25 cellular contexts compared by ENCODE assay signal in genomic region chr2:199527071-199527470, GRCh38.
DNase-seq lines count a peak whose midpoint lies in the region; ATAC-seq, FAIRE-seq and TF ChIP-seq lines count a peak whose summit lies in the region.
"Had no signal": no experiment of that assay in that cellular context is flagged by ENCODE, and none has a peak within 500 bp of the region (broad histone marks: within the 10 kb centered on the region; RNA-seq: fewer than 3 reads in every experiment).

No MANE protein-coding gene starts in this region.

- H3K4me3 ChIP-seq in HepG2 (replicated peaks in 1 of 3; ENCODE audit: insufficient read depth in 1 of 3, low read depth in 2 of 3, low read length in 3 of 3): no peak overlapping the region
- no peak overlapping the region for H3K4me3 ChIP-seq in right lobe of liver
- no peak overlapping the region for H3K4me3 ChIP-seq in left ventricle myocardium inferior
- H3K4me3 ChIP-seq: BLaER1, GM12878 had no signal

- TF ChIP-seq POLR2A in HepG2 (IDR thresholded peaks at IDR 0.05; ENCODE audit: insufficient read depth in 1 of 2, low read depth in 2 of 2, low read length in 2 of 2) (no peak), right lobe of liver (IDR thresholded peaks at IDR 0.05) (no peak)

- no TSS peak for BruUV-seq in HepG2 (replicated peaks; lab: Mats Ljungman, UMichigan)

- TF ChIP-seq EP300 in HepG2 (IDR thresholded peaks at IDR 0.05; ENCODE audit: low read depth in 2 of 2, low read length in 2 of 2) (no peak), HepG2 (CRISPR knock-in tag; IDR thresholded peaks at IDR 0.05; ENCODE audit: borderline replicate concordance) (no peak)

- H2AFZ ChIP-seq in HepG2 (ENCODE audit: low read length): no peak overlapping the region

- H3K9ac ChIP-seq in HepG2 (ENCODE audit: insufficient read depth, low read depth, low read length): no peak overlapping the region
- H3K9ac ChIP-seq: BLaER1 had no signal

- WGBS in HepG2 (ENCODE audit: low lambda C conversion rate): 8% methylated on average over 1 of the region's 1 CpG
- 14% methylated on average over 1 of the region's 1 CpG for WGBS in right lobe of liver (ENCODE audit: insufficient coverage, low coverage, low lambda C conversion rate, missing lambda C conversion rate)

- POLR2A ChIA-PET in HepG2 (lab: Yijun Ruan, JAX): no interaction called here

- H4K20me1 ChIP-seq in HepG2 (ENCODE audit: insufficient read depth, low read length): no peaks in the 10 kb centered on the region
- H4K20me1 ChIP-seq: BLaER1 had no signal

- no peak overlapping the region for H3K27ac ChIP-seq in HepG2 (ENCODE audit: extremely low read length, insufficient read depth, low read length)
- peak overlapping the region in 1 of 3 donors; percentile 10 for H3K27ac ChIP-seq in right lobe of liver
- no peak overlapping the region for H3K27ac ChIP-seq in left ventricle myocardium inferior (replicated peaks)
- H3K27ac ChIP-seq: BLaER1 had no signal

- no peak for DNase-seq in HepG2 (ENCODE audit: low spot score)
- no peak for DNase-seq in right lobe of liver
- DNase-seq in left ventricle myocardium inferior: no peak
- DNase-seq in iPS-NIHi11 (ENCODE audit: low spot score): no peak
- DNase-seq: 8988T; ACHN; BE2C; C1 segment of cervical spinal cord; CD4-positive, alpha-beta memory T cell; CD4-positive, CD25-positive, alpha-beta regulatory T cell; CD8-positive, alpha-beta memory T cell; COR-L47; DMS 273 treated with DMSO at 0.1 percent for 48 hours; DMS153; DMS53; DMS79; DND-41; EL; GDM1 had no signal

- in situ Hi-C loops in HepG2 (cut with HindIII; ENCODE audit: extremely low pct_ligation_motif_present, low pct_unique_long_range_greater_than_20kb): no loop called here

- no peak for FAIRE-seq in HepG2 (lab: Jason Lieb, UNC)
- FAIRE-seq: A204.1, GM12878, GM12892, GM18507 had no signal

- H3K36me3 ChIP-seq in HepG2 (replicated peaks in 1 of 2; ENCODE audit: control insufficient read depth in 1 of 2, insufficient read depth in 2 of 2, low read length in 2 of 2) (no peaks in the 10 kb centered on the region), right lobe of liver (no peaks in the 10 kb centered on the region), left ventricle myocardium inferior (no peaks in the 10 kb centered on the region)
- H3K36me3 ChIP-seq: BE2C, BLaER1 had no signal

- no peaks in the 10 kb centered on the region for H3K79me2 ChIP-seq in HepG2 (ENCODE audit: insufficient read depth, low read length)

- H3K9me3 ChIP-seq in HepG2 (ENCODE audit: low read length) (peaks cover 4% of the 10 kb centered on the region; the same call in 1 of the 2 replicates), right lobe of liver (no peaks in the 10 kb centered on the region), left ventricle myocardium inferior (replicated peaks) (peaks cover 6% of the 10 kb centered on the region)
- H3K9me3 ChIP-seq: BE2C, BLaER1 had no signal

- H3K27me3 ChIP-seq in HepG2 (ENCODE audit: control insufficient read depth in 1 of 2, insufficient read depth in 2 of 2, low read length in 2 of 2) (no peaks in the 10 kb centered on the region), right lobe of liver (no peaks in the 10 kb centered on the region), left ventricle myocardium inferior (ENCODE audit: low read depth) (no peaks in the 10 kb centered on the region)
- H3K27me3 ChIP-seq: BE2C, BLaER1 had no signal

- TF ChIP-seq CTCF in HepG2 (CRISPR knock-in tag; IDR thresholded peaks at IDR 0.05): no peak
- no peak for TF ChIP-seq CTCF in right lobe of liver (IDR thresholded peaks at IDR 0.05)
- no peak for TF ChIP-seq CTCF in left ventricle myocardium inferior (IDR thresholded peaks at IDR 0.05; ENCODE audit: borderline replicate concordance)

- intact Hi-C loops in HepG2 (cut with micrococcal nuclease; ENCODE audit: unreplicated experiment) (no loop called here), right lobe of liver (cut with DNase I) (no loop called here), left ventricle myocardium inferior (cut with micrococcal nuclease) (no loop called here)

- ATAC-seq in HepG2: no peak
- peak; percentile 69 to 75 (median 72) for ATAC-seq in right lobe of liver
- no peak for ATAC-seq in HG02970 (IDR thresholded peaks at IDR 0.05; ENCODE audit: low FRiP score, unreplicated experiment)
- ATAC-seq: GM12878 had no signal

- CTCF ChIA-PET in HepG2 (lab: Yijun Ruan, JAX; ENCODE audit: low intra/inter-chr PET ratio, low total read pairs): no interaction called here

- no peak for TF ChIP-seq RAD21 in HepG2 (CRISPR knock-in tag; IDR thresholded peaks at IDR 0.05)

- H3K4me1 ChIP-seq in HepG2 (ENCODE audit: insufficient read depth, low read length): peaks cover 24% of the 10 kb centered on the region
- H3K4me1 ChIP-seq in right lobe of liver: peaks cover 0 to 37% (median 16%) of the 10 kb centered on the region in 4 donors
- H3K4me1 ChIP-seq in left ventricle myocardium inferior: no peaks in the 10 kb centered on the region
- H3K4me1 ChIP-seq: BE2C, BLaER1 had no signal

- no peak overlapping the region for H3K4me2 ChIP-seq in HepG2 (ENCODE audit: low read depth, low read length)
- H3K4me2 ChIP-seq: BLaER1 had no signal

TF ChIP-seq in HepG2, 621 proteins besides CTCF, POLR2A, EP300 and RAD21:
- 0 out of 2 replicates have a peak, but pooled peaks have one; percentile 8 for TF ChIP-seq HNF4A (CRISPR knock-in tag; IDR thresholded peaks at IDR 0.05)
- TF ChIP-seq CC2D1A (CRISPR knock-in tag; IDR thresholded peaks at IDR 0.05): no peak

Comparison
In these comparisons a context has a peak if more than half of its experiments do, and no peak if none do; other contexts are left out.
1. ATAC-seq: peak in right lobe of liver (4 of 4); none in HepG2 (single experiment) and HG02970 (single experiment).